Comparison of ENCODE assay signal across 1 cellular context in the genomic region with DNA sequence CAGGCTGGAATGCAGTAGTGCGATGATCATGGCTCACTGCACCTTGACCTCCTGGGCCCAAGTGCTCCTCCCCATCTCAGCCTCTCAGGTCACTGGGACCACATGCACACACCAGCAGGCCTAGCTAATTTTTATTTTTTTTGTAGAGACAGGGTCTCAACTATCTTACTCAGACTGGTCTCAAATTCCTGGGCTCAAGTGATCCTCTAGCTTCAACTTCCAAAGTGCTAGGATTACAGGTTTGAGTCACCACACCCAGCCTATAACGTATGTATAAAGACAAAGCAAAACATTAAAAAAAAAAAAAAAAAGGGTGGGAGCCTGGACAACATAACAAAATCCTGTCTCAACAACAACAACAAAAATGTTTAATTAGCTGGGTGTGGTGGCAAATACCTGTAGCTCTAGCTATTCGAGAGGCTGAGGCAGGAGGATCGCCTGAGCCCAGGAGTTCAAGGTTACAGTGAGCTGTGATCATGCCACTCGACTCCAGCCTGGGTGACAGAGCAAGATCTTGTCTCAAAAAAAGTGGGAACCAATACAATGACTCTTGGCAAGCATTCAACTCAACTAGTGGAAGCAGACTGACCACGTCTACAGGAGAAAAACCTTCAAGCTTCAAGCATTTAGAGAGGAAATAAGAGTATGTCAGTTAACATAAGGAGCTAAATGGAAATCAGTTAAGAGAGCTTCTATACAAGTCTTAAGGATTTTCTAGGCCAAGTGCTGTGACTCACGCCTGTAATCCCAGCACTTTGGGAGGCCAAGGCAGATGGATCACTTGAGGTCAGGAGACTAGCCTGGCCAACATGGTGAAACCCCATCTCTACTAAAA.
TF ChIP-seq lines count a peak whose summit lies in the region.

No MANE protein-coding gene starts in this region.

TF ChIP-seq in HepG2, 621 proteins besides CTCF, POLR2A, EP300 and RAD21 (continued from another document):
- no peak; the same call in 1 of the 2 replicates for TF ChIP-seq LCORL (IDR thresholded peaks at IDR 0.05)
- TF ChIP-seq LCORL (CRISPR knock-in tag; IDR thresholded peaks at IDR 0.05), result peak; percentile 70; the same call in 1 of the 2 replicates
- TF ChIP-seq SUZ12 (IDR thresholded peaks at IDR 0.05; ENCODE audit: low read depth, low read length), result no peak
- no peak for TF ChIP-seq ZBTB7A (CRISPR knock-in tag; IDR thresholded peaks at IDR 0.05)
- TF ChIP-seq, protein P1, sequence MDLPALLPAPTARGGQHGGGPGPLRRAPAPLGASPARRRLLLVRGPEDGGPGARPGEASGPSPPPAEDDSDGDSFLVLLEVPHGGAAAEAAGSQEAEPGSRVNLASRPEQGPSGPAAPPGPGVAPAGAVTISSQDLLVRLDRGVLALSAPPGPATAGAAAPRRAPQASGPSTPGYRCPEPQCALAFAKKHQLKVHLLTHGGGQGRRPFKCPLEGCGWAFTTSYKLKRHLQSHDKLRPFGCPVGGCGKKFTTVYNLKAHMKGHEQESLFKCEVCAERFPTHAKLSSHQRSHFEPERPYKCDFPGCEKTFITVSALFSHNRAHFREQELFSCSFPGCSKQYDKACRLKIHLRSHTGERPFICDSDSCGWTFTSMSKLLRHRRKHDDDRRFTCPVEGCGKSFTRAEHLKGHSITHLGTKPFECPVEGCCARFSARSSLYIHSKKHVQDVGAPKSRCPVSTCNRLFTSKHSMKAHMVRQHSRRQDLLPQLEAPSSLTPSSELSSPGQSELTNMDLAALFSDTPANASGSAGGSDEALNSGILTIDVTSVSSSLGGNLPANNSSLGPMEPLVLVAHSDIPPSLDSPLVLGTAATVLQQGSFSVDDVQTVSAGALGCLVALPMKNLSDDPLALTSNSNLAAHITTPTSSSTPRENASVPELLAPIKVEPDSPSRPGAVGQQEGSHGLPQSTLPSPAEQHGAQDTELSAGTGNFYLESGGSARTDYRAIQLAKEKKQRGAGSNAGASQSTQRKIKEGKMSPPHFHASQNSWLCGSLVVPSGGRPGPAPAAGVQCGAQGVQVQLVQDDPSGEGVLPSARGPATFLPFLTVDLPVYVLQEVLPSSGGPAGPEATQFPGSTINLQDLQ (CRISPR knock-in tag; IDR thresholded peaks at IDR 0.05), result no peak
- peak; percentile 11; the same call in 1 of the 2 replicates for TF ChIP-seq ZNF691 (CRISPR knock-in tag; IDR thresholded peaks at IDR 0.05; ENCODE audit: borderline replicate concordance, low read depth)
- no peak for TF ChIP-seq SOX13 (IDR thresholded peaks at IDR 0.05)
- TF ChIP-seq SOX13 (CRISPR knock-in tag; conservative IDR thresholded peaks at IDR 0.05 in 1 of 2, IDR thresholded peaks at IDR 0.05 in 1 of 2), result peak in 1 of 2 experiments; percentile 60; a peak in 2 of 4 replicates
- TF ChIP-seq ZNF646 (CRISPR knock-in tag; IDR thresholded peaks at IDR 0.05), result no peak
- TF ChIP-seq ZNF619 (CRISPR knock-in tag; IDR thresholded peaks at IDR 0.05), result peak; percentile 82; the same call in 1 of the 2 replicates
- no peak for TF ChIP-seq ZNF768 (CRISPR knock-in tag; IDR thresholded peaks at IDR 0.05)
- TF ChIP-seq RAD51 (IDR thresholded peaks at IDR 0.05; ENCODE audit: borderline replicate concordance), result no peak
- peak; percentile 55; the same call in 1 of the 2 replicates for TF ChIP-seq KDM6A (CRISPR knock-in tag; IDR thresholded peaks at IDR 0.05; ENCODE audit: low read depth)
- no peak for TF ChIP-seq NFKB2 (CRISPR knock-in tag; IDR thresholded peaks at IDR 0.05; ENCODE audit: borderline replicate concordance)
- TF ChIP-seq CBX2 (IDR thresholded peaks at IDR 0.05; ENCODE audit: low read depth, low read length), result no peak
- 0 out of 2 replicates have a peak, but pooled peaks have one; percentile 64 for TF ChIP-seq CBX2 (CRISPR knock-in tag; IDR thresholded peaks at IDR 0.05; ENCODE audit: low read depth)
- TF ChIP-seq ZNF136 (CRISPR knock-in tag; IDR thresholded peaks at IDR 0.05; ENCODE audit: low read depth), result no peak
- 0 out of 2 replicates have a peak, but pooled peaks have one; percentile 27 for TF ChIP-seq ARID2 (CRISPR knock-in tag; IDR thresholded peaks at IDR 0.05; ENCODE audit: borderline replicate concordance)
- peak; percentile 75 for TF ChIP-seq GATAD2A (CRISPR knock-in tag; IDR thresholded peaks at IDR 0.05)
- no peak for TF ChIP-seq TCF12 (IDR thresholded peaks at IDR 0.05)
- TF ChIP-seq TCF12 (CRISPR knock-in tag; IDR thresholded peaks at IDR 0.05), result peak; percentile 10; the same call in 1 of the 2 replicates
- TF ChIP-seq ZNF543 (CRISPR knock-in tag; IDR thresholded peaks at IDR 0.05), result peak; percentile 61
- TF ChIP-seq, protein P2, sequence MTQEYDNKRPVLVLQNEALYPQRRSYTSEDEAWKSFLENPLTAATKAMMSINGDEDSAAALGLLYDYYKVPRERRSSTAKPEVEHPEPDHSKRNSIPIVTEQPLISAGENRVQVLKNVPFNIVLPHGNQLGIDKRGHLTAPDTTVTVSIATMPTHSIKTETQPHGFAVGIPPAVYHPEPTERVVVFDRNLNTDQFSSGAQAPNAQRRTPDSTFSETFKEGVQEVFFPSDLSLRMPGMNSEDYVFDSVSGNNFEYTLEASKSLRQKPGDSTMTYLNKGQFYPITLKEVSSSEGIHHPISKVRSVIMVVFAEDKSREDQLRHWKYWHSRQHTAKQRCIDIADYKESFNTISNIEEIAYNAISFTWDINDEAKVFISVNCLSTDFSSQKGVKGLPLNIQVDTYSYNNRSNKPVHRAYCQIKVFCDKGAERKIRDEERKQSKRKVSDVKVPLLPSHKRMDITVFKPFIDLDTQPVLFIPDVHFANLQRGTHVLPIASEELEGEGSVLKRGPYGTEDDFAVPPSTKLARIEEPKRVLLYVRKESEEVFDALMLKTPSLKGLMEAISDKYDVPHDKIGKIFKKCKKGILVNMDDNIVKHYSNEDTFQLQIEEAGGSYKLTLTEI (CRISPR knock-in tag; conservative IDR thresholded peaks at IDR 0.05), result no peak
- TF ChIP-seq ZNF784 (CRISPR knock-in tag; IDR thresholded peaks at IDR 0.05; ENCODE audit: borderline replicate concordance), result peak; percentile 35; the same call in 1 of the 2 replicates
- peak; percentile 49; the same call in 1 of the 2 replicates for TF ChIP-seq KMT2A (CRISPR knock-in tag; IDR thresholded peaks at IDR 0.05)
- TF ChIP-seq MYC (CRISPR knock-in tag; IDR thresholded peaks at IDR 0.05; ENCODE audit: borderline replicate concordance), result peak; percentile 82
- TF ChIP-seq HOXA3 (CRISPR knock-in tag; IDR thresholded peaks at IDR 0.05), result 0 out of 2 replicates have a peak, but pooled peaks have one; percentile 61
- TF ChIP-seq ZNF547 (CRISPR knock-in tag; IDR thresholded peaks at IDR 0.05), result no peak; the same call in 1 of the 2 replicates
